In the genomic region with DNA sequence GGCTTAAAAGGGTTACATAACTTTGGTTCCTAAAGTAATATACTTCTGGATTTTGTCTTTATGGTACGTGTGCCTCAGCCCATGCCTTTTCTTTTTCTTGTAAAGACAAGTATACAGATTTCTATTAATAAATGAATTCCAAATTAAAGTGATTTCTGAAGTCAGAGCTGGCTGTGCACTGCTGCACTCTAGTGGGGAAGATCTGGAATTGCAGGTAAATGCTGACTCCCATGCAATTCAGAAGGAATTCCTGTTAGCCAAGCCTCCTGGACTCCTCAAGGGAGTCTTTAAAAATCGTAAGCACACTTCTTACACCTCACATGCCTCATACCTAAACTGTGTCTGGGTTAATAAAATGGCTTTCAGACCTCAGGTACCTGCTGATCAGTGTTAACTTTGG, we compare ENCODE assay signal across 9 cellular contexts.
A peak's percentile ranks its signal among the peaks of the same experiment; 100 is the strongest.
DNase-seq lines count a peak whose midpoint lies in the region; ATAC-seq and TF ChIP-seq lines count a peak whose summit lies in the region.
"Had no signal": no experiment of that assay in that cellular context is flagged by ENCODE, and none has a peak within 500 bp of the region (broad histone marks: within the 10 kb centered on the region; RNA-seq: fewer than 3 reads in every experiment).

No MANE protein-coding gene starts in this region.

- ATAC-seq in RWPE2 (ENCODE audit: low read depth) (no peak), HG03045 (IDR thresholded peaks at IDR 0.05; ENCODE audit: unreplicated experiment) (no peak)

- peak; percentile 34 for DNase-seq in AG20443 (ENCODE audit: low spot score)
- no peak for DNase-seq in RWPE2 (ENCODE audit: low spot score)
- peak; percentile 72 for DNase-seq in iPS-NIHi7 (ENCODE audit: extremely low spot score)
- DNase-seq in HK-2 (ENCODE audit: unreplicated experiment) = no peak
- no peak for DNase-seq in DMS153 treated with DMSO at 0.1 percent for 48 hours (lab: John Stamatoyannopoulos, UW; ENCODE audit: unreplicated experiment)
- no peak for DNase-seq in T-helper 1 cell
- DNase-seq: caudate nucleus had no signal

- no peak overlapping the region for H3K27ac ChIP-seq in RWPE2 (ENCODE audit: poor library complexity, severe bottlenecking)

- TF ChIP-seq CTCF in GM12875 (IDR thresholded peaks at IDR 0.05; ENCODE audit: borderline replicate concordance, insufficient read depth, low read depth, low read length) (peak; percentile 69), RWPE2 (IDR thresholded peaks at IDR 0.05; ENCODE audit: poor library complexity, severe bottlenecking) (peak; percentile 54)

- no peaks in the 10 kb centered on the region for H3K36me3 ChIP-seq in RWPE2 (ENCODE audit: low read depth)

- H3K27me3 ChIP-seq in RWPE2 (ENCODE audit: insufficient read depth, poor library complexity, severe bottlenecking) = no peaks in the 10 kb centered on the region

- no peaks in the 10 kb centered on the region for H3K4me1 ChIP-seq in RWPE2 (ENCODE audit: insufficient read depth, poor library complexity, severe bottlenecking)

- no peaks in the 10 kb centered on the region for H3K9me3 ChIP-seq in RWPE2 (ENCODE audit: severe bottlenecking)

- H3K4me3 ChIP-seq in GM12875 (ENCODE audit: low read depth, low read length) (no peak overlapping the region), RWPE2 (ENCODE audit: severe bottlenecking) (no peak overlapping the region)

Comparison
In these comparisons a context has a peak if more than half of its experiments do, and no peak if none do; other contexts are left out.
1. DNase-seq: peak in AG20443 (single experiment) and iPS-NIHi7 (single experiment); none in RWPE2 (single experiment), HK-2 (single experiment), DMS153 treated with DMSO at 0.1 percent for 48 hours (single experiment) and T-helper 1 cell (0 of 5).